Comparison of ENCODE assay signal across 19 cellular contexts in genomic region chr10:69660296-69660695, GRCh38. TPM values are rescaled to one million over a fixed set of nuclear protein-coding genes. Genes with fewer than 3 reads are reported as not detected.
DNase-seq lines count a peak whose midpoint lies in the region; ATAC-seq and TF ChIP-seq lines count a peak whose summit lies in the region.
"Had no signal": no experiment of that assay in that cellular context is flagged by ENCODE, and none has a peak within 500 bp of the region (broad histone marks: within the 10 kb centered on the region; RNA-seq: fewer than 3 reads in every experiment).

No MANE protein-coding gene starts in this region.

- H4K8ac ChIP-seq in mesenchymal stem cell (ENCODE audit: low read length) (no peak overlapping the region), neuronal stem cell (ENCODE audit: low read depth, low read length) (no peak overlapping the region)

- H3K36me3 Mint-ChIP-seq in chondrocyte (ENCODE audit: low read depth), result no peaks in the 10 kb centered on the region
- H3K36me3 Mint-ChIP-seq: CD8-positive, alpha-beta T cell had no signal

- H4K91ac ChIP-seq in mesenchymal stem cell (ENCODE audit: low read length), result no peak overlapping the region
- no peak overlapping the region for H4K91ac ChIP-seq in neuronal stem cell (ENCODE audit: low read depth, low read length, poor library complexity)

- 75% methylated on average over 6 of the region's 6 CpGs for WGBS in mesenchymal stem cell
- WGBS in neuronal stem cell (ENCODE audit: extremely low coverage in 2 of 2, insufficient read length in 2 of 2, insufficient replicate concordance in 1 of 2), 2 donors, result no CpG with 5 or more reads among the region's 6 CpGs
- WGBS in spleen, 5 donors, result 63 to 94% (median 77%) methylated on average over 1 to 6 of the region's 6 CpGs

- no peak for TF ChIP-seq CTCF in chondrocyte (IDR thresholded peaks at IDR 0.05)
- no peak for TF ChIP-seq CTCF in spleen (IDR thresholded peaks at IDR 0.05 in 8 of 11, conservative IDR thresholded peaks at IDR 0.05 in 3 of 11)

- H3K4me2 ChIP-seq in mesenchymal stem cell (ENCODE audit: low read length, poor library complexity, severe bottlenecking) (no peak overlapping the region), neuronal stem cell (ENCODE audit: insufficient read depth, low read length, poor library complexity, severe bottlenecking) (no peak overlapping the region)

- H3K79me1 ChIP-seq in mesenchymal stem cell (replicated peaks; ENCODE audit: low read length, poor library complexity, severe bottlenecking) (no peaks in the 10 kb centered on the region), neuronal stem cell (ENCODE audit: low read depth, low read length) (no peaks in the 10 kb centered on the region)

- DNase-seq in chondrocyte (ENCODE audit: low spot score) (peak; percentile 66), mesenchymal stem cell (no peak), neuronal stem cell (ENCODE audit: low spot score) (no peak), spleen (peak; percentile 38), AG08396 (ENCODE audit: low spot score) (no peak)
- no peak for DNase-seq in activated CD4-positive, alpha-beta T cell treated with anti-CD3 and anti-CD28 coated beads for 4 hours
- DNase-seq: 8988T; ACHN; AML-193; Caco-2; Calu3; CD4-positive, alpha-beta T cell; CD8-positive, alpha-beta T cell; GF-D8 had no signal

- no peak overlapping the region for H2BK5ac ChIP-seq in mesenchymal stem cell (ENCODE audit: low read depth, low read length, poor library complexity, severe bottlenecking)
- H2BK5ac ChIP-seq in neuronal stem cell (ENCODE audit: low read length), result no peak overlapping the region

- intact Hi-C loops in spleen (cut with DNase I; ENCODE audit: low total_unique reads), result no loop called here

- no peaks in the 10 kb centered on the region for H3K9me3 Mint-ChIP-seq in chondrocyte (ENCODE audit: low read depth)
- H3K9me3 Mint-ChIP-seq: CD4-positive, alpha-beta T cell; CD8-positive, alpha-beta T cell had no signal

- no peak overlapping the region for H2BK120ac ChIP-seq in mesenchymal stem cell (ENCODE audit: low read depth, low read length)
- no peak overlapping the region for H2BK120ac ChIP-seq in neuronal stem cell (ENCODE audit: low read depth, low read length)

- H3K18ac ChIP-seq in mesenchymal stem cell (ENCODE audit: low read depth in 1 of 2, low read length in 2 of 2) (no peak overlapping the region), neuronal stem cell (ENCODE audit: low read length) (peak overlapping the region; percentile 35)

- H3K27ac ChIP-seq in mesenchymal stem cell (ENCODE audit: low read length, poor library complexity, severe bottlenecking) (peak overlapping the region; percentile 12), neuronal stem cell (replicated peaks; ENCODE audit: low read length) (no peak overlapping the region), spleen (no peak overlapping the region)
- H3K27ac ChIP-seq: BLaER1 treated with 17β-estradiol and CSF1 and Interleukin-3, amounts not matched to agents 10 nM and 100 nM; C4-2B had no signal

- no peak overlapping the region for H3K27ac Mint-ChIP-seq in chondrocyte (ENCODE audit: unreplicated experiment)
- H3K27ac Mint-ChIP-seq: B cell; CD4-positive, alpha-beta T cell; CD8-positive, alpha-beta T cell had no signal

- H3K4me1 ChIP-seq in mesenchymal stem cell (ENCODE audit: control insufficient read depth, insufficient read depth, low read depth, low read length) (peaks cover 48% of the 10 kb centered on the region), neuronal stem cell (ENCODE audit: control insufficient read depth in 2 of 2, insufficient read depth in 1 of 2, low read depth in 1 of 2, low read length in 2 of 2) (peaks cover 4 to 16% of the 10 kb centered on the region in 2 donors), spleen (no peaks in the 10 kb centered on the region)
- H3K4me1 ChIP-seq: Caco-2 had no signal

- H2BK15ac ChIP-seq in mesenchymal stem cell (ENCODE audit: low read depth, poor library complexity, severe bottlenecking) (no peak overlapping the region), neuronal stem cell (ENCODE audit: low read length) (no peak overlapping the region)

- no peak overlapping the region for H3K14ac ChIP-seq in mesenchymal stem cell (ENCODE audit: low read length in 2 of 2)
- H3K14ac ChIP-seq in neuronal stem cell (ENCODE audit: low read length), result no peak overlapping the region

- H3K4ac ChIP-seq in mesenchymal stem cell (ENCODE audit: low read depth in 1 of 2, low read length in 2 of 2) (no peak overlapping the region), neuronal stem cell (ENCODE audit: low read length) (no peak overlapping the region)

- no peaks in the 10 kb centered on the region for H3K36me3 ChIP-seq in mesenchymal stem cell (ENCODE audit: control insufficient read depth in 1 of 2, insufficient read depth in 2 of 2, low read depth in 1 of 2, low read length in 2 of 2)
- no peaks in the 10 kb centered on the region for H3K36me3 ChIP-seq in neuronal stem cell (replicated peaks in 1 of 2; ENCODE audit: control insufficient read depth in 2 of 2, insufficient read depth in 2 of 2, low read length in 2 of 2)
- no peaks in the 10 kb centered on the region for H3K36me3 ChIP-seq in spleen
- H3K36me3 ChIP-seq: BLaER1 treated with 17β-estradiol and CSF1 and Interleukin-3, amounts not matched to agents 10 nM and 100 nM had no signal

- peaks cover 1% of the 10 kb centered on the region for H3K27me3 Mint-ChIP-seq in chondrocyte (ENCODE audit: low read depth)

- H2AFZ ChIP-seq in mesenchymal stem cell (ENCODE audit: low read depth, low read length) (no peak overlapping the region), neuronal stem cell (ENCODE audit: low read length) (no peak overlapping the region)

- H3K4me1 Mint-ChIP-seq in chondrocyte (ENCODE audit: low read depth), result peaks cover 10% of the 10 kb centered on the region
- H3K4me1 Mint-ChIP-seq: B cell had no signal

- no peak overlapping the region for H3K4me3 Mint-ChIP-seq in chondrocyte (ENCODE audit: unreplicated experiment)
- H3K4me3 Mint-ChIP-seq: B cell; CD4-positive, alpha-beta T cell; CD8-positive, alpha-beta T cell had no signal

- no peak overlapping the region for H2BK12ac ChIP-seq in mesenchymal stem cell (ENCODE audit: low read length in 2 of 2)
- H2BK12ac ChIP-seq in neuronal stem cell (ENCODE audit: low read length), result no peak overlapping the region

- H2AK5ac ChIP-seq in mesenchymal stem cell (ENCODE audit: low read length, severe bottlenecking) (peak overlapping the region; percentile 24), neuronal stem cell (ENCODE audit: low read depth, low read length) (no peak overlapping the region)

- H3K4me3 ChIP-seq in mesenchymal stem cell (ENCODE audit: insufficient read depth in 1 of 2, low read depth in 1 of 2, low read length in 2 of 2), result no peak overlapping the region
- no peak overlapping the region for H3K4me3 ChIP-seq in neuronal stem cell (ENCODE audit: low read length in 2 of 2)
- H3K4me3 ChIP-seq in spleen, result no peak overlapping the region
- H3K4me3 ChIP-seq: BLaER1 treated with 17β-estradiol and CSF1 and Interleukin-3, amounts not matched to agents 10 nM and 100 nM had no signal

- H3K9me3 ChIP-seq in mesenchymal stem cell (ENCODE audit: control insufficient read depth, low read length), result no peaks in the 10 kb centered on the region
- H3K9me3 ChIP-seq in neuronal stem cell (replicated peaks in 1 of 2; ENCODE audit: control insufficient read depth in 2 of 2, insufficient read depth in 1 of 2, low read depth in 1 of 2, low read length in 2 of 2), result no peaks in the 10 kb centered on the region
- no peaks in the 10 kb centered on the region for H3K9me3 ChIP-seq in spleen
- H3K9me3 ChIP-seq: BLaER1 treated with 17β-estradiol and CSF1 and Interleukin-3, amounts not matched to agents 10 nM and 100 nM; Caco-2 had no signal

- H3K23ac ChIP-seq in mesenchymal stem cell (ENCODE audit: low read length in 2 of 2), result no peak overlapping the region
- H3K23ac ChIP-seq in neuronal stem cell (ENCODE audit: low read depth, low read length, poor library complexity), result no peak overlapping the region

- ATAC-seq in GM21528 (IDR thresholded peaks at IDR 0.05; ENCODE audit: low FRiP score, unreplicated experiment) (no peak), GM18868 (IDR thresholded peaks at IDR 0.05; ENCODE audit: unreplicated experiment) (no peak)
- ATAC-seq: CD8-positive, alpha-beta T cell had no signal

- peaks cover 0 to 96% of the 10 kb centered on the region in 2 experiments for H3K27me3 ChIP-seq in mesenchymal stem cell (ENCODE audit: control insufficient read depth in 1 of 2, insufficient read depth in 1 of 2, low read length in 2 of 2)
- H3K27me3 ChIP-seq in neuronal stem cell (ENCODE audit: control insufficient read depth in 3 of 3, insufficient read depth in 3 of 3, low read depth in 1 of 3, low read length in 3 of 3), result peaks cover 0 to 31% (median 0%) of the 10 kb centered on the region in 3 experiments
- H3K27me3 ChIP-seq in spleen (replicated peaks in 1 of 7), result peaks cover 0 to 54% (median 0%) of the 10 kb centered on the region in 7 donors

- no peak for TF ChIP-seq POLR2A in spleen (IDR thresholded peaks at IDR 0.05)

- H3K9ac ChIP-seq in mesenchymal stem cell (ENCODE audit: low read length) (no peak overlapping the region), neuronal stem cell (ENCODE audit: low read depth, low read length, poor library complexity) (no peak overlapping the region)
- H3K9ac ChIP-seq: BLaER1 treated with 17β-estradiol and CSF1 and Interleukin-3, amounts not matched to agents 10 nM and 100 nM had no signal

RNA-seq across cellular contexts. Expression of gene FAM241B, which starts 30.2 kb away (rescaled TPM):
- total RNA-seq in chondrocyte, result 5.0 to 13.7 TPM (median 9.7 TPM) in 3 replicates
- polyA plus RNA-seq in mesenchymal stem cell (2013, experiment 1 of 2), result 0.80 TPM
- 0.68 TPM for polyA plus RNA-seq in mesenchymal stem cell (2013, experiment 2 of 2)
- polyA plus RNA-seq in neuronal stem cell (2013, experiment 1 of 2), result 21.0 TPM
- polyA plus RNA-seq in neuronal stem cell (2013, experiment 2 of 2), result 22.3 TPM
- 1 to 10 TPM in 6 of 7 donors, under 1 TPM in 1; 0.77 to 2.8 (median 1.8) TPM for total RNA-seq in spleen
- polyA plus RNA-seq in spleen, result 1 to 10 TPM; 1.6 to 3.2 (median 1.7) TPM

Comparison
In these comparisons a context has a peak if more than half of its experiments do, and no peak if none do; other contexts are left out.
1. DNase-seq: peak in chondrocyte (single experiment) and spleen (single experiment); none in mesenchymal stem cell (single experiment), neuronal stem cell (single experiment), AG08396 (single experiment) and activated CD4-positive, alpha-beta T cell treated with anti-CD3 and anti-CD28 coated beads for 4 hours (0 of 2).